In genomic region chr20:328596-329324, GRCh38 we compare ENCODE assay signal across 10 cellular contexts. TPM values are rescaled to one million over a fixed set of nuclear protein-coding genes. Genes with fewer than 3 reads are reported as not detected.
A peak's percentile ranks its signal among the peaks of the same experiment; 100 is the strongest.
DNase-seq lines count a peak whose midpoint lies in the region; ATAC-seq, FAIRE-seq and TF ChIP-seq lines count a peak whose summit lies in the region.
"Had no signal": no experiment of that assay in that cellular context is flagged by ENCODE, and none has a peak within 500 bp of the region (broad histone marks: within the 10 kb centered on the region; RNA-seq: fewer than 3 reads in every experiment).

No MANE protein-coding gene starts in this region.

- H3K9me2 ChIP-seq in DOHH2 (replicated peaks; ENCODE audit: control insufficient read depth, low read length): no peaks in the 10 kb centered on the region

- H3K36me3 ChIP-seq in DOHH2 (ENCODE audit: control insufficient read depth, low read length) (peaks cover 35% of the 10 kb centered on the region), Panc1 (ENCODE audit: control insufficient read depth, insufficient read depth, low read length) (no peaks in the 10 kb centered on the region; the same call in 1 of the 2 replicates), H1 (ENCODE audit: control insufficient read depth in 2 of 4, insufficient read depth in 4 of 4, low read length in 3 of 4) (peaks cover 0 to 3% (median 0%) of the 10 kb centered on the region in 4 experiments; a peak in 1 of 8 replicates), trophoblast cell (ENCODE audit: control insufficient read depth in 1 of 2, insufficient read depth in 2 of 2, low read length in 2 of 2) (peaks cover 0 to 2% of the 10 kb centered on the region in 2 experiments)
- H3K36me3 ChIP-seq: SJCRH30 had no signal

- intact Hi-C loops in Panc1 (cut with micrococcal nuclease; ENCODE audit: unreplicated experiment): no loop called here

- H3K4me2 ChIP-seq in DOHH2 (ENCODE audit: low read length) (peak overlapping the region; percentile 66), H1 (ENCODE audit: insufficient read depth in 1 of 2, low read depth in 2 of 2, low read length in 2 of 2) (peak overlapping the region; percentile 50 to 94), trophoblast cell (ENCODE audit: low read length) (no peak overlapping the region)

- H2BK120ac ChIP-seq in H1 (replicated peaks; ENCODE audit: low read depth, low read length) (no peak overlapping the region), trophoblast cell (ENCODE audit: insufficient read depth, low read length, poor library complexity) (no peak overlapping the region)

- H3K4ac ChIP-seq in H1 (replicated peaks; ENCODE audit: insufficient read length, low read depth, low read length): no peak overlapping the region
- no peak overlapping the region for H3K4ac ChIP-seq in trophoblast cell (ENCODE audit: low read depth, low read length)

- H3K14ac ChIP-seq in H1 (ENCODE audit: insufficient read length): no peak overlapping the region
- H3K14ac ChIP-seq in trophoblast cell (ENCODE audit: low read length): no peak overlapping the region

- no peak overlapping the region for H4K8ac ChIP-seq in H1 (ENCODE audit: extremely low read depth, insufficient read depth, low read length)
- no peak overlapping the region for H4K8ac ChIP-seq in trophoblast cell (ENCODE audit: low read depth, low read length)

- peaks cover 33% of the 10 kb centered on the region for H3K4me1 ChIP-seq in DOHH2 (ENCODE audit: control insufficient read depth, low read length)
- H3K4me1 ChIP-seq in Panc1 (ENCODE audit: control insufficient read depth, insufficient read depth, low read length): peaks cover 22% of the 10 kb centered on the region
- peaks cover 11 to 26% (median 16%) of the 10 kb centered on the region in 4 experiments for H3K4me1 ChIP-seq in H1 (replicated peaks in 1 of 4; ENCODE audit: control insufficient read depth in 3 of 4, insufficient read depth in 4 of 4, low read length in 3 of 4)
- peaks cover 0 to 6% of the 10 kb centered on the region in 2 experiments for H3K4me1 ChIP-seq in trophoblast cell (ENCODE audit: control insufficient read depth in 1 of 2, insufficient read depth in 2 of 2, low read length in 2 of 2)

- H3K4me3 ChIP-seq in DOHH2 (ENCODE audit: low read length) (peak overlapping the region; percentile 27; the same call in 1 of the 2 replicates), Panc1 (ENCODE audit: low read depth in 2 of 2, low read length in 2 of 2) (peak overlapping the region; percentile 74 to 79), H1 (ENCODE audit: extremely low read depth in 1 of 4, insufficient read depth in 2 of 4, low read depth in 3 of 4, low read length in 4 of 4) (peak overlapping the region in 2 of 4 experiments; percentile 68 to 92; a peak in 4 of 8 replicates), trophoblast cell (ENCODE audit: low read depth, low read length) (no peak overlapping the region)

- TF ChIP-seq RAD21 in H1 (IDR thresholded peaks at IDR 0.05 in 1 of 2, conservative IDR thresholded peaks at IDR 0.05 in 1 of 2; ENCODE audit: low read depth in 2 of 2, low read length in 2 of 2): no peak

- in situ Hi-C loops in Panc1 (cut with HindIII; ENCODE audit: low pct_unique_long_range_greater_than_20kb, low sequenced_read_pairs): no loop called here

- 85% methylated on average over 9 of the region's 9 CpGs; no CpG with 5 or more reads in 1 of the 2 experiments for WGBS in H1 (ENCODE audit: extremely low coverage in 1 of 2, insufficient coverage in 1 of 2, insufficient read length in 1 of 2, insufficient replicate concordance in 2 of 2, low coverage in 1 of 2, low lambda C conversion rate in 2 of 2, missing lambda C conversion rate in 1 of 2), 2 experiments
- WGBS in trophoblast cell (ENCODE audit: extremely low coverage, insufficient coverage, insufficient read length): no CpG with 5 or more reads among the region's 9 CpGs

- peaks cover 13% of the 10 kb centered on the region for H3F3A ChIP-seq in DOHH2 (ENCODE audit: control insufficient read depth, insufficient read depth)

- H2AK5ac ChIP-seq in H1 (ENCODE audit: low read depth, low read length) (no peak overlapping the region), trophoblast cell (ENCODE audit: low read length) (no peak overlapping the region)

- ATAC-seq in Panc1 (no peak), HG03095 (IDR thresholded peaks at IDR 0.05; ENCODE audit: unreplicated experiment) (no peak)

- H2AFZ ChIP-seq in H1 (ENCODE audit: low read length) (no peak overlapping the region), trophoblast cell (ENCODE audit: insufficient read depth, low read length, poor library complexity) (no peak overlapping the region)

- H3K23ac ChIP-seq in H1 (ENCODE audit: insufficient read length) (no peak overlapping the region), trophoblast cell (ENCODE audit: low read length) (no peak overlapping the region)

- no peak overlapping the region for H2BK12ac ChIP-seq in H1 (ENCODE audit: low read depth, low read length)
- H2BK12ac ChIP-seq in trophoblast cell (ENCODE audit: low read length): no peak overlapping the region

- POLR2A ChIA-PET in Panc1 (lab: Charles Lee): interaction anchor here (0.6 to 0.7 kb wide), 4 partner anchors 17 to 646 kb away, joined by 4 to 9 read pairs (median 8); no protein-coding TSS in a partner anchor
- POLR2A ChIA-PET in H1 (lab: Charles Lee; ENCODE audit: partially characterized antibody): interaction anchor here (0.6 to 5.0 kb wide), 11 partner anchors 11 to 99 kb away, joined by 3 to 85 read pairs (median 8); partner anchors contain the start of genes NRSN2, TRIB3 and ZCCHC3

- H2BK15ac ChIP-seq in H1 (ENCODE audit: low read length): no peak overlapping the region

- no peak overlapping the region for H3K9ac ChIP-seq in H1 (replicated peaks in 1 of 4; ENCODE audit: extremely low read depth in 1 of 4, low read depth in 3 of 4, low read length in 3 of 4)
- peak overlapping the region; percentile 36 for H3K9ac ChIP-seq in trophoblast cell (ENCODE audit: low read length)

- CTCF ChIA-PET in Panc1 (lab: Charles Lee): no interaction called here
- CTCF ChIA-PET in H1 (lab: Charles Lee; ENCODE audit: partially characterized antibody): interaction anchor here (0.9 to 5.9 kb wide), 11 partner anchors 9 to 148 kb away, joined by 3 to 54 read pairs (median 12); partner anchors contain the start of gene NRSN2

- no peak overlapping the region for H2BK20ac ChIP-seq in H1 (ENCODE audit: low read length)

- H4K20me1 ChIP-seq in DOHH2 (ENCODE audit: control insufficient read depth, insufficient read depth, low read depth, low read length): peaks cover 18% of the 10 kb centered on the region; the same call in 1 of the 2 replicates
- peaks cover 19 to 30% of the 10 kb centered on the region in 2 experiments for H4K20me1 ChIP-seq in H1 (replicated peaks in 1 of 2; ENCODE audit: control insufficient read depth in 1 of 2, insufficient read depth in 2 of 2, low read length in 2 of 2)

- no peak overlapping the region for H4K5ac ChIP-seq in H1 (ENCODE audit: insufficient read length, low read depth, low read length)

- no peak overlapping the region for H3K56ac ChIP-seq in H1 (replicated peaks; ENCODE audit: insufficient read length, low read depth, low read length)

- H3K9me3 ChIP-seq in DOHH2 (ENCODE audit: control insufficient read depth, insufficient read depth, low read length) (no peaks in the 10 kb centered on the region), Panc1 (ENCODE audit: control insufficient read depth, insufficient read depth, low read depth, low read length) (no peaks in the 10 kb centered on the region), H1 (ENCODE audit: insufficient read depth in 2 of 2, low read depth in 1 of 2, low read length in 1 of 2) (no peaks in the 10 kb centered on the region), trophoblast cell (ENCODE audit: insufficient read depth, low read depth, low read length) (no peaks in the 10 kb centered on the region)
- H3K9me3 ChIP-seq: MG63, SJCRH30 had no signal

- H2BK5ac ChIP-seq in H1 (ENCODE audit: low read depth, low read length): no peak overlapping the region
- no peak overlapping the region for H2BK5ac ChIP-seq in trophoblast cell (ENCODE audit: low read depth, low read length, poor library complexity)

- H3K27me3 ChIP-seq in DOHH2 (ENCODE audit: control insufficient read depth, low read length): no peaks in the 10 kb centered on the region; the same call in 1 of the 2 replicates
- H3K27me3 ChIP-seq in Panc1 (ENCODE audit: control insufficient read depth, insufficient read depth, low read length): no peaks in the 10 kb centered on the region
- no peaks in the 10 kb centered on the region for H3K27me3 ChIP-seq in H1 (replicated peaks in 1 of 4; ENCODE audit: control insufficient read depth in 3 of 4, extremely low read depth in 1 of 4, insufficient read depth in 3 of 4, low read length in 3 of 4)
- H3K27me3 ChIP-seq in trophoblast cell (ENCODE audit: insufficient read depth, low read length): no peaks in the 10 kb centered on the region
- H3K27me3 ChIP-seq: MG63, SJCRH30 had no signal

- no peak overlapping the region for H4K12ac ChIP-seq in trophoblast cell (ENCODE audit: low read depth, low read length)

- FAIRE-seq in H1 (lab: Jason Lieb, UNC): no peak

- peaks cover 9% of the 10 kb centered on the region; the same call in 1 of the 2 replicates for H3K23me2 ChIP-seq in H1 (ENCODE audit: low read depth, low read length)

- DNase-seq in Panc1 (ENCODE audit: low read depth, low spot score): no peak
- DNase-seq in H1 (ENCODE audit: low read depth in 1 of 2, low spot score in 2 of 2): no peak
- DNase-seq in trophoblast cell: no peak
- no peak for DNase-seq in hippocampal formation (lab: John Stamatoyannopoulos, UW)
- no peak for DNase-seq in germinal center (ENCODE audit: low spot score)
- DNase-seq: MG63; SJCRH30; stimulated activated CD4-positive, alpha-beta T cell treated with anti-CD3 and anti-CD28 coated beads, Interleukin-4, amount 100 ng/mL, for 24 hours had no signal

- no TSS peak for BruUV-seq in Panc1 (replicated peaks; lab: Mats Ljungman, UMichigan)

- H3K18ac ChIP-seq in H1 (ENCODE audit: extremely low read depth, low read length): no peak overlapping the region
- H3K18ac ChIP-seq in trophoblast cell (ENCODE audit: low read length): no peak overlapping the region

- no peak for TF ChIP-seq CTCF in DOHH2 (IDR thresholded peaks at IDR 0.05; ENCODE audit: low read depth, low read length, poor library complexity, severe bottlenecking)
- no peak for TF ChIP-seq CTCF in Panc1 (IDR thresholded peaks at IDR 0.05)
- no peak for TF ChIP-seq CTCF in H1 (IDR thresholded peaks at IDR 0.05; ENCODE audit: control extremely low read depth in 1 of 3, insufficient read depth in 1 of 3, low read depth in 1 of 3, low read length in 3 of 3)

- TF ChIP-seq POLR2A in H1 (IDR thresholded peaks at IDR 0.05; ENCODE audit: control extremely low read depth in 1 of 2, low read depth in 2 of 2, low read length in 2 of 2): no peak

- H3K79me2 ChIP-seq in DOHH2 (ENCODE audit: control insufficient read depth, low read length) (peaks cover 53% of the 10 kb centered on the region), H1 (ENCODE audit: control insufficient read depth in 1 of 2, insufficient read depth in 2 of 2, low read length in 2 of 2) (peaks cover 7 to 31% of the 10 kb centered on the region in 2 experiments), trophoblast cell (ENCODE audit: control insufficient read depth, insufficient read depth, low read length, poor library complexity) (peaks cover 10% of the 10 kb centered on the region)

- no peak overlapping the region for H4K91ac ChIP-seq in H1 (replicated peaks; ENCODE audit: insufficient read length, low read length)
- H4K91ac ChIP-seq in trophoblast cell (ENCODE audit: low read depth, low read length): no peak overlapping the region

- H3K79me1 ChIP-seq in H1 (ENCODE audit: low read depth, low read length) (peaks cover 12% of the 10 kb centered on the region), trophoblast cell (ENCODE audit: low read length) (peaks cover 19% of the 10 kb centered on the region)

- no peak for TF ChIP-seq EP300 in H1 (IDR thresholded peaks at IDR 0.05; ENCODE audit: borderline replicate concordance in 1 of 2, low read depth in 2 of 2, low read length in 2 of 2)

- peak overlapping the region; percentile 11; the same call in 1 of the 2 replicates for H3K27ac ChIP-seq in DOHH2 (ENCODE audit: low read depth, low read length)
- H3K27ac ChIP-seq in Panc1 (ENCODE audit: low read length): peak overlapping the region; percentile 71
- H3K27ac ChIP-seq in H1 (ENCODE audit: low read depth, low read length): no peak overlapping the region
- no peak overlapping the region for H3K27ac ChIP-seq in trophoblast cell (ENCODE audit: low read depth, low read length)
- H3K27ac ChIP-seq: SJCRH30 had no signal

RNA-seq across cellular contexts. Expression of gene SOX12, which starts 3.4 kb away (rescaled TPM):
- total RNA-seq in Panc1 (2021; ENCODE audit: unreplicated experiment): 48.6 TPM
- 52.3 TPM for polyA plus RNA-seq in Panc1 (2012; ENCODE audit: insufficient read length)
- 63.0 and 66.1 TPM in 2 replicates for total RNA-seq in H1 (2021; fragmentation: NEBNext Ultra II Directional; extraction: Animal tissue kit (Norgen Biotek cat#: 25700))
- 6.4 and 14.4 TPM in 2 replicates for polyA plus RNA-seq in H1 (2011; rRNA removed)
- polyA plus RNA-seq in H1 (2011; cell fraction: cytosol; rRNA removed): 9.3 TPM
- 20.6 TPM for polyA plus RNA-seq in H1 (2011; cell fraction: nucleus; rRNA removed)
- 28.3 to 39.1 TPM (median 34.8 TPM) in 4 replicates for polyA plus RNA-seq in H1 (2012, experiment 1 of 2)
- 27.6 TPM for polyA plus RNA-seq in H1 (2012, experiment 2 of 2)
- 34.1 TPM for polyA plus RNA-seq in H1 (2013, experiment 1 of 2)
- 34.4 TPM for polyA plus RNA-seq in H1 (2013, experiment 2 of 2)
- 2.9 and 6.2 TPM in 2 replicates for polyA minus RNA-seq in H1 (2011; rRNA and poly(A)+ RNA removed)
- 16.2 TPM for polyA minus RNA-seq in H1 (2011; cell fraction: cytosol; rRNA and poly(A)+ RNA removed)
- 11.5 TPM for polyA minus RNA-seq in H1 (2011; cell fraction: nucleus; rRNA and poly(A)+ RNA removed)
- polyA plus RNA-seq in trophoblast cell (2013): 15.3 and 15.5 TPM in 2 replicates

RNA-seq across cellular contexts. Expression of gene NRSN2, which starts 18.2 kb away (rescaled TPM):
- total RNA-seq in Panc1 (2021; ENCODE audit: unreplicated experiment): 44.9 TPM
- 74.8 TPM for polyA plus RNA-seq in Panc1 (2012; ENCODE audit: insufficient read length)
- 15.0 and 19.4 TPM in 2 replicates for total RNA-seq in H1 (2021; fragmentation: NEBNext Ultra II Directional; extraction: Animal tissue kit (Norgen Biotek cat#: 25700))
- polyA plus RNA-seq in H1 (2011; rRNA removed): 33.3 and 41.9 TPM in 2 replicates
- 25.4 TPM for polyA plus RNA-seq in H1 (2011; cell fraction: cytosol; rRNA removed)
- 20.5 TPM for polyA plus RNA-seq in H1 (2011; cell fraction: nucleus; rRNA removed)
- 17.4 to 24.3 TPM (median 23.5 TPM) in 4 replicates for polyA plus RNA-seq in H1 (2012, experiment 1 of 2)
- polyA plus RNA-seq in H1 (2012, experiment 2 of 2): 23.4 TPM
- 19.3 TPM for polyA plus RNA-seq in H1 (2013, experiment 1 of 2)
- 21.8 TPM for polyA plus RNA-seq in H1 (2013, experiment 2 of 2)
- 11.8 and 15.0 TPM in 2 replicates for polyA minus RNA-seq in H1 (2011; rRNA and poly(A)+ RNA removed)
- polyA minus RNA-seq in H1 (2011; cell fraction: cytosol; rRNA and poly(A)+ RNA removed): 16.5 TPM
- 8.1 TPM for polyA minus RNA-seq in H1 (2011; cell fraction: nucleus; rRNA and poly(A)+ RNA removed)
- 26.5 and 26.8 TPM in 2 replicates for polyA plus RNA-seq in trophoblast cell (2013)

RNA-seq across cellular contexts. Expression of gene ZCCHC3, which starts 31.4 kb away (rescaled TPM):
- total RNA-seq in Panc1 (2021; ENCODE audit: unreplicated experiment): 18.9 TPM
- polyA plus RNA-seq in Panc1 (2012; ENCODE audit: insufficient read length): 17.6 TPM
- total RNA-seq in H1 (2021; fragmentation: NEBNext Ultra II Directional; extraction: Animal tissue kit (Norgen Biotek cat#: 25700)): 52.4 and 54.0 TPM in 2 replicates
- polyA plus RNA-seq in H1 (2011; rRNA removed): 33.7 and 34.0 TPM in 2 replicates
- 40.1 TPM for polyA plus RNA-seq in H1 (2011; cell fraction: cytosol; rRNA removed)
- 23.6 TPM for polyA plus RNA-seq in H1 (2011; cell fraction: nucleus; rRNA removed)
- polyA plus RNA-seq in H1 (2012, experiment 1 of 2): 41.3 to 45.9 TPM (median 42.1 TPM) in 4 replicates
- 43.6 TPM for polyA plus RNA-seq in H1 (2012, experiment 2 of 2)
- 36.6 TPM for polyA plus RNA-seq in H1 (2013, experiment 1 of 2)
- 39.0 TPM for polyA plus RNA-seq in H1 (2013, experiment 2 of 2)
- 14.9 and 15.4 TPM in 2 replicates for polyA minus RNA-seq in H1 (2011; rRNA and poly(A)+ RNA removed)
- 24.4 TPM for polyA minus RNA-seq in H1 (2011; cell fraction: cytosol; rRNA and poly(A)+ RNA removed)
- 13.9 TPM for polyA minus RNA-seq in H1 (2011; cell fraction: nucleus; rRNA and poly(A)+ RNA removed)
- 16.5 and 17.9 TPM in 2 replicates for polyA plus RNA-seq in trophoblast cell (2013)

RNA-seq across cellular contexts. Expression of gene C20orf96, which starts 38.2 kb away (rescaled TPM):
- 20.5 TPM for total RNA-seq in Panc1 (2021; ENCODE audit: unreplicated experiment)
- 22.6 TPM for polyA plus RNA-seq in Panc1 (2012; ENCODE audit: insufficient read length)
- total RNA-seq in H1 (2021; fragmentation: NEBNext Ultra II Directional; extraction: Animal tissue kit (Norgen Biotek cat#: 25700)): 21.0 and 22.7 TPM in 2 replicates
- polyA plus RNA-seq in H1 (2011; rRNA removed): 19.2 and 19.3 TPM in 2 replicates
- 21.3 TPM for polyA plus RNA-seq in H1 (2011; cell fraction: cytosol; rRNA removed)
- 22.3 TPM for polyA plus RNA-seq in H1 (2011; cell fraction: nucleus; rRNA removed)
- polyA plus RNA-seq in H1 (2012, experiment 1 of 2): 20.5 to 28.5 TPM (median 26.2 TPM) in 4 replicates
- 20.8 TPM for polyA plus RNA-seq in H1 (2012, experiment 2 of 2)
- 23.3 TPM for polyA plus RNA-seq in H1 (2013, experiment 1 of 2)
- polyA plus RNA-seq in H1 (2013, experiment 2 of 2): 22.8 TPM
- 9.5 and 10.5 TPM in 2 replicates for polyA minus RNA-seq in H1 (2011; rRNA and poly(A)+ RNA removed)
- polyA minus RNA-seq in H1 (2011; cell fraction: cytosol; rRNA and poly(A)+ RNA removed): 7.7 TPM
- polyA minus RNA-seq in H1 (2011; cell fraction: nucleus; rRNA and poly(A)+ RNA removed): 8.2 TPM
- 6.2 and 7.1 TPM in 2 replicates for polyA plus RNA-seq in trophoblast cell (2013)

RNA-seq across cellular contexts. Expression of gene TRIB3, which starts 51.8 kb away (rescaled TPM):
- total RNA-seq in Panc1 (2021; ENCODE audit: unreplicated experiment): 35.6 TPM
- 41.6 TPM for polyA plus RNA-seq in Panc1 (2012; ENCODE audit: insufficient read length)
- total RNA-seq in H1 (2021; fragmentation: NEBNext Ultra II Directional; extraction: Animal tissue kit (Norgen Biotek cat#: 25700)): 9.0 and 10.1 TPM in 2 replicates
- 17.1 and 30.0 TPM in 2 replicates for polyA plus RNA-seq in H1 (2011; rRNA removed)
- polyA plus RNA-seq in H1 (2011; cell fraction: cytosol; rRNA removed): 20.6 TPM
- polyA plus RNA-seq in H1 (2011; cell fraction: nucleus; rRNA removed): 22.8 TPM
- polyA plus RNA-seq in H1 (2012, experiment 1 of 2): 4.7 to 10.2 TPM (median 8.5 TPM) in 4 replicates
- 11.2 TPM for polyA plus RNA-seq in H1 (2012, experiment 2 of 2)
- 8.1 TPM for polyA plus RNA-seq in H1 (2013, experiment 1 of 2)
- polyA plus RNA-seq in H1 (2013, experiment 2 of 2): 8.1 TPM
- 10.1 and 14.9 TPM in 2 replicates for polyA minus RNA-seq in H1 (2011; rRNA and poly(A)+ RNA removed)
- 11.1 TPM for polyA minus RNA-seq in H1 (2011; cell fraction: cytosol; rRNA and poly(A)+ RNA removed)
- polyA minus RNA-seq in H1 (2011; cell fraction: nucleus; rRNA and poly(A)+ RNA removed): 7.7 TPM
- polyA plus RNA-seq in trophoblast cell (2013): 30.6 and 32.9 TPM in 2 replicates

Comparison
In these comparisons a context has a peak if more than half of its experiments do, and no peak if none do; other contexts are left out.
1. H3K27ac ChIP-seq: peak in DOHH2 (single experiment) and Panc1 (single experiment); none in H1 (single experiment) and trophoblast cell (single experiment).